In the genomic region with DNA sequence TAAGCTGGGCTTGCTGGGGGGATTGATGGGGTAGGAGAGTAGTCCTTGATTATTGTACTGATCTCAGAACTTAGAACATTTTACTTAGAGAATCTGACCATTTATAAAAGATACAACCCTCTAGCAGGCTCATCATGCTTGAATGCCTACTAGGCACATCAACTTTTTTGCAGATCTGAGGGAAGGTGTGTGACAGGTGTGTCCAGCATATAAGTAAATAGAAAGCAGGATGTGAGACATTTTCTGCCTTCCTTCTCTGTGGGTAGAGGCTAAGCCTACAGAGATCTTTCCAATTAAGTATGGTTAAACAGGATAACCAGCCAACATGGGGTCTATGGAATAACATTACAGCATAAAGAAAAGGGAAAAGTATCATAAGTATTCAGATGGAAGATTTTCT, we compare ENCODE assay signal across 12 cellular contexts.
"Had no signal": no experiment of that assay in that cellular context is flagged by ENCODE, and none has a peak within 500 bp of the region (broad histone marks: within the 10 kb centered on the region; RNA-seq: fewer than 3 reads in every experiment).

No MANE protein-coding gene starts in this region.

- H3K27ac Mint-ChIP-seq: activated CD4-positive, alpha-beta T cell treated with anti-CD3 and anti-CD28 coated beads for 36 hours; activated CD8-positive, alpha-beta T cell treated with anti-CD3 and anti-CD28 coated beads, Interleukin-2, amount 10 ng/mL, durations not matched to agents 7 days and 5 days; activated naive CD4-positive, alpha-beta T cell treated with anti-CD3 and anti-CD28 coated beads for 36 hours; stimulated activated naive CD8-positive, alpha-beta T cell treated with anti-CD3 and anti-CD28 coated beads, Interleukin-15, Interleukin-2, amounts not matched to agents 100 ng/mL and 50 ng/mL, for 24 hours had no signal

- H3K4me3 Mint-ChIP-seq: activated CD4-positive, alpha-beta T cell treated with anti-CD3 and anti-CD28 coated beads for 36 hours; activated CD8-positive, alpha-beta T cell treated with anti-CD3 and anti-CD28 coated beads, Interleukin-2, amount 10 ng/mL, durations not matched to agents 7 days and 5 days; activated naive CD4-positive, alpha-beta T cell treated with anti-CD3 and anti-CD28 coated beads for 36 hours; neural crest cell; stimulated activated naive CD8-positive, alpha-beta T cell treated with anti-CD3 and anti-CD28 coated beads, Interleukin-15, Interleukin-2, amounts not matched to agents 100 ng/mL and 50 ng/mL, for 24 hours had no signal

- ATAC-seq: activated CD4-positive, alpha-beta T cell treated with anti-CD3 and anti-CD28 coated beads for 36 hours; activated CD8-positive, alpha-beta T cell treated with anti-CD3 and anti-CD28 coated beads, Interleukin-2, amount 10 ng/mL, durations not matched to agents 7 days and 5 days; heart left ventricle; left lung had no signal

- H3K9me3 ChIP-seq: adrenal gland, heart left ventricle, left lung, thoracic aorta had no signal

- DNase-seq: activated CD4-positive, alpha-beta T cell treated with anti-CD3 and anti-CD28 coated beads for 36 hours; activated CD8-positive, alpha-beta memory T cell treated with anti-CD3 and anti-CD28 coated beads, Interleukin-2, amount 50 U/mL, for 48 hours; activated CD8-positive, alpha-beta T cell treated with anti-CD3 and anti-CD28 coated beads, Interleukin-2, amount 10 ng/mL, durations not matched to agents 7 days and 5 days; activated naive CD4-positive, alpha-beta T cell treated with anti-CD3 and anti-CD28 coated beads for 36 hours; adrenal gland; effector CD4-positive, alpha-beta T cell; heart left ventricle; left lung; stimulated activated CD4-positive, alpha-beta T cell treated with anti-CD3 and anti-CD28 coated beads, Interleukin-2, amount 100 ng/mL, for 48 hours had no signal

- H3K4me3 ChIP-seq: adrenal gland, heart left ventricle, left lung, thoracic aorta had no signal

- H3K9me3 Mint-ChIP-seq: activated naive CD4-positive, alpha-beta T cell treated with anti-CD3 and anti-CD28 coated beads for 36 hours; neural crest cell; stimulated activated naive CD8-positive, alpha-beta T cell treated with anti-CD3 and anti-CD28 coated beads, Interleukin-15, Interleukin-2, amounts not matched to agents 100 ng/mL and 50 ng/mL, for 24 hours had no signal

- H3K27ac ChIP-seq: adrenal gland, heart left ventricle, left lung, thoracic aorta had no signal

- H3K27me3 Mint-ChIP-seq: activated CD4-positive, alpha-beta T cell treated with anti-CD3 and anti-CD28 coated beads for 36 hours; stimulated activated naive CD8-positive, alpha-beta T cell treated with anti-CD3 and anti-CD28 coated beads, Interleukin-15, Interleukin-2, amounts not matched to agents 100 ng/mL and 50 ng/mL, for 24 hours had no signal

- H3K27me3 ChIP-seq: adrenal gland, heart left ventricle, left lung had no signal

- H3K36me3 ChIP-seq: adrenal gland, thoracic aorta had no signal
